15 cellular contexts compared by ENCODE assay signal in the genomic region with DNA sequence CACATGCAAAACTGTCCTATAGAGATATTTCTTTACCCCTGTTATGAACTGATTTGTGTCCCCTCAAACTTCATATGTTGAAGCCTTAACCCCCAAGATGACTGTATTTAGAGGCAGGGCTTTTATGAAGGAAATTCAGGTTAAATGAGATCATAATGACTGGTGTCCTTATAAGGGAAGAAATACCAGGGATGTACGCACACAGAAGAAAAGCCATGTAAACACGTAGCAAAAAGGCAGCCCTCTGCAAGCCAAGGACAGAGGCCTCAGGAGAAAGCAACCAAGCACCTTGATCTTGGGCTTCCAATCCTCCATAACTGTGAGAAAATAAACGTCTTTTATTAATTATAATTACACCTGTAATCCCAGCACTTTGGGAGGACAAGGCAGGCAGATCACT.
"Had no signal": no experiment of that assay in that cellular context is flagged by ENCODE, and none has a peak within 500 bp of the region (broad histone marks: within the 10 kb centered on the region; RNA-seq: fewer than 3 reads in every experiment).

No MANE protein-coding gene starts in this region.

- H3K27me3 ChIP-seq: hepatocyte had no signal

- H3K9me3 ChIP-seq: lower lobe of right lung had no signal

- DNase-seq: activated B cell treated with CpG ODN at 0.5 μM for 24 hours; activated CD4-positive, alpha-beta memory T cell treated with anti-CD3 and anti-CD28 coated beads, Interleukin-2, amount 10 ng/mL, durations not matched to agents 7 days and 5 days; activated CD4-positive, alpha-beta T cell treated with anti-CD3 and anti-CD28 coated beads for 48 hours; activated CD8-positive, alpha-beta memory T cell treated with anti-CD3 and anti-CD28 coated beads, Interleukin-2, amount 10 ng/mL, durations not matched to agents 7 days and 5 days; activated naive CD8-positive, alpha-beta T cell treated with anti-CD3 and anti-CD28 coated beads, Interleukin-2, amount 10 ng/mL, durations not matched to agents 7 days and 5 days; cortex of kidney; islet precursor cell; lower lobe of right lung; occipital lobe; stimulated activated naive CD8-positive, alpha-beta T cell treated with anti-CD3 and anti-CD28 coated beads, Interleukin-15, Interleukin-2, amounts not matched to agents 100 U/mL and 50 U/mL, for 24 hours had no signal

- H3K27ac ChIP-seq: hepatocyte, lower lobe of right lung had no signal

- H3K79me2 ChIP-seq: hepatocyte had no signal

- ATAC-seq: activated CD8-positive, alpha-beta memory T cell treated with anti-CD3 and anti-CD28 coated beads, Interleukin-2, amount 10 ng/mL, durations not matched to agents 7 days and 5 days; esophagus mucosa; lower lobe of right lung; stimulated activated naive CD8-positive, alpha-beta T cell treated with anti-CD3 and anti-CD28 coated beads, Interleukin-15, Interleukin-2, amounts not matched to agents 100 U/mL and 50 U/mL, for 24 hours had no signal

- H3K36me3 Mint-ChIP-seq: activated CD8-positive, alpha-beta memory T cell treated with anti-CD3 and anti-CD28 coated beads, Interleukin-2, amount 10 ng/mL, durations not matched to agents 7 days and 5 days; activated naive CD8-positive, alpha-beta T cell treated with anti-CD3 and anti-CD28 coated beads, Interleukin-2, amount 10 ng/mL, durations not matched to agents 7 days and 5 days; type B pancreatic cell had no signal

- H3K27ac Mint-ChIP-seq: activated B cell treated with CpG ODN at 0.5 μM for 24 hours; activated CD4-positive, alpha-beta memory T cell treated with anti-CD3 and anti-CD28 coated beads, Interleukin-2, amount 10 ng/mL, durations not matched to agents 7 days and 5 days; activated CD8-positive, alpha-beta memory T cell treated with anti-CD3 and anti-CD28 coated beads, Interleukin-2, amount 10 ng/mL, durations not matched to agents 7 days and 5 days; activated naive CD8-positive, alpha-beta T cell treated with anti-CD3 and anti-CD28 coated beads, Interleukin-2, amount 10 ng/mL, durations not matched to agents 7 days and 5 days; mesothelial cell of epicardium; type B pancreatic cell had no signal

- H3K4me3 ChIP-seq: hepatocyte, lower lobe of right lung had no signal

- H3K9me3 Mint-ChIP-seq: activated CD4-positive, alpha-beta memory T cell treated with anti-CD3 and anti-CD28 coated beads, Interleukin-2, amount 10 ng/mL, durations not matched to agents 7 days and 5 days had no signal

- H3K36me3 ChIP-seq: lower lobe of right lung had no signal

- H3K4me3 Mint-ChIP-seq: activated B cell treated with CpG ODN at 0.5 μM for 24 hours; activated CD4-positive, alpha-beta memory T cell treated with anti-CD3 and anti-CD28 coated beads, Interleukin-2, amount 10 ng/mL, durations not matched to agents 7 days and 5 days; activated CD8-positive, alpha-beta memory T cell treated with anti-CD3 and anti-CD28 coated beads, Interleukin-2, amount 10 ng/mL, durations not matched to agents 7 days and 5 days; activated naive CD8-positive, alpha-beta T cell treated with anti-CD3 and anti-CD28 coated beads, Interleukin-2, amount 10 ng/mL, durations not matched to agents 7 days and 5 days; mesothelial cell of epicardium; nephron; type B pancreatic cell had no signal

- H3K4me1 Mint-ChIP-seq: activated B cell treated with CpG ODN at 0.5 μM for 24 hours; activated CD4-positive, alpha-beta memory T cell treated with anti-CD3 and anti-CD28 coated beads, Interleukin-2, amount 10 ng/mL, durations not matched to agents 7 days and 5 days; activated CD8-positive, alpha-beta memory T cell treated with anti-CD3 and anti-CD28 coated beads, Interleukin-2, amount 10 ng/mL, durations not matched to agents 7 days and 5 days; activated naive CD8-positive, alpha-beta T cell treated with anti-CD3 and anti-CD28 coated beads, Interleukin-2, amount 10 ng/mL, durations not matched to agents 7 days and 5 days had no signal

- H2AFZ ChIP-seq: hepatocyte had no signal

- H3K4me2 ChIP-seq: hepatocyte had no signal

- H3K27me3 Mint-ChIP-seq: type B pancreatic cell had no signal
